Comparison of ENCODE assay signal across 25 cellular contexts in genomic region chr9:114883709-114884108, GRCh38. TPM values are rescaled to one million over a fixed set of nuclear protein-coding genes. Genes with fewer than 3 reads are reported as not detected.
A peak's percentile ranks its signal among the peaks of the same experiment; 100 is the strongest.
DNase-seq lines count a peak whose midpoint lies in the region; ATAC-seq, FAIRE-seq and TF ChIP-seq lines count a peak whose summit lies in the region.
"Had no signal": no experiment of that assay in that cellular context is flagged by ENCODE, and none has a peak within 500 bp of the region (broad histone marks: within the 10 kb centered on the region; RNA-seq: fewer than 3 reads in every experiment).

No MANE protein-coding gene starts in this region.

- H3K9me3 Mint-ChIP-seq in activated T-cell treated with anti-CD3 and anti-CD28 coated beads, Interleukin-2, amount 50 U/mL, for 72 hours: peaks cover 4 to 5% of the 10 kb centered on the region in 2 donors
- peaks cover 3% of the 10 kb centered on the region for H3K9me3 Mint-ChIP-seq in astrocyte (ENCODE audit: unreplicated experiment)
- H3K9me3 Mint-ChIP-seq in stimulated activated memory B cell treated with anti-CD40 and anti-IgM and Interleukin-4, amounts not matched to agents 10 μg/mL and 1 μg/mL and 100 μg/mL, for 72 hours: peaks cover 3% of the 10 kb centered on the region

- no peak overlapping the region for H2AFZ ChIP-seq in astrocyte (ENCODE audit: low read depth, low read length)

- H3K36me3 ChIP-seq in astrocyte (ENCODE audit: insufficient read depth, low read length) (no peaks in the 10 kb centered on the region), testis (ENCODE audit: low read depth, missing control alignments) (no peaks in the 10 kb centered on the region)

- H3K4me3 ChIP-seq in astrocyte (ENCODE audit: insufficient read depth, low read depth, low read length) (no peak overlapping the region), testis (no peak overlapping the region)

- no peak for DNase-seq in activated T-cell treated with anti-CD3 and anti-CD28 coated beads, Interleukin-2, amount 50 U/mL, for 72 hours
- no peak for DNase-seq in activated T-cell treated with anti-CD3 and anti-CD28 coated beads, Interleukin-2, amount 50 U/mL, for 48 hours
- peak; percentile 96 for DNase-seq in MV-4-11 (lab: John Stamatoyannopoulos, UW)
- DNase-seq in astrocyte (ENCODE audit: low read depth): no peak
- DNase-seq in testis: no peak
- DNase-seq in Ammon's horn (ENCODE audit: low spot score): no peak
- DNase-seq: activated naive CD8-positive, alpha-beta T cell treated with anti-CD3 and anti-CD28 coated beads, Interleukin-2, amount 10 ng/mL, durations not matched to agents 7 days and 5 days; activated T-cell treated with anti-CD3 and anti-CD28 coated beads, Interleukin-2, amount 50 U/mL, for 1 hour; DMS79; erythroblast; head of caudate nucleus; NCI-H1092; NCI-H2081; NCI-H524 treated with DMSO at 0.1 percent for 48 hours; stimulated activated naive CD4-positive, alpha-beta T cell had no signal

- H3K4me3 Mint-ChIP-seq in activated T-cell treated with anti-CD3 and anti-CD28 coated beads, Interleukin-2, amount 50 U/mL, for 72 hours: no peak overlapping the region
- no peak overlapping the region for H3K4me3 Mint-ChIP-seq in astrocyte (ENCODE audit: unreplicated experiment)
- H3K4me3 Mint-ChIP-seq in stimulated activated memory B cell treated with anti-CD40 and anti-IgM and Interleukin-4, amounts not matched to agents 10 μg/mL and 1 μg/mL and 100 μg/mL, for 72 hours: no peak overlapping the region
- H3K4me3 Mint-ChIP-seq: activated naive CD8-positive, alpha-beta T cell treated with anti-CD3 and anti-CD28 coated beads, Interleukin-2, amount 10 ng/mL, durations not matched to agents 7 days and 5 days; nephron had no signal

- 79 to 88% methylated on average over 1 of the region's 1 CpG for WGBS in testis, 2 donors

- TF ChIP-seq CTCF in astrocyte (IDR thresholded peaks at IDR 0.05; ENCODE audit: insufficient read depth, low read depth, low read length): no peak
- TF ChIP-seq CTCF in testis (IDR thresholded peaks at IDR 0.05): no peak

- H3K27ac ChIP-seq in astrocyte (ENCODE audit: low read depth, low read length) (no peak overlapping the region), testis (no peak overlapping the region)
- H3K27ac ChIP-seq: C4-2B had no signal

- no peak overlapping the region for H3K9ac ChIP-seq in astrocyte (ENCODE audit: low read length)

- intact Hi-C loops in testis (cut with DNase I; ENCODE audit: low total_unique reads): no loop called here

- H3K27ac Mint-ChIP-seq in activated T-cell treated with anti-CD3 and anti-CD28 coated beads, Interleukin-2, amount 50 U/mL, for 72 hours: no peak overlapping the region
- no peak overlapping the region for H3K27ac Mint-ChIP-seq in astrocyte (ENCODE audit: unreplicated experiment)
- H3K27ac Mint-ChIP-seq in stimulated activated memory B cell treated with anti-CD40 and anti-IgM and Interleukin-4, amounts not matched to agents 10 μg/mL and 1 μg/mL and 100 μg/mL, for 72 hours: no peak overlapping the region
- H3K27ac Mint-ChIP-seq: activated naive CD8-positive, alpha-beta T cell treated with anti-CD3 and anti-CD28 coated beads, Interleukin-2, amount 10 ng/mL, durations not matched to agents 7 days and 5 days; nephron had no signal

- ATAC-seq in activated T-cell treated with anti-CD3 and anti-CD28 coated beads, Interleukin-2, amount 50 U/mL, for 72 hours (replicated peaks in 1 of 2): peak; percentile 11 to 42
- ATAC-seq in stimulated activated memory B cell treated with anti-CD40 and anti-IgM and Interleukin-4, amounts not matched to agents 10 μg/mL and 1 μg/mL and 100 μg/mL, for 72 hours: peak; percentile 79
- no peak for ATAC-seq in HG03108 (IDR thresholded peaks at IDR 0.05; ENCODE audit: unreplicated experiment)
- ATAC-seq: Panc1 had no signal

- H3K4me2 ChIP-seq in astrocyte (ENCODE audit: low read length): no peak overlapping the region

- peaks cover 19% of the 10 kb centered on the region for H3K4me1 Mint-ChIP-seq in activated T-cell treated with anti-CD3 and anti-CD28 coated beads, Interleukin-2, amount 50 U/mL, for 72 hours (ENCODE audit: low read depth)
- peaks cover 5% of the 10 kb centered on the region for H3K4me1 Mint-ChIP-seq in astrocyte (ENCODE audit: low read depth, unreplicated experiment)
- H3K4me1 Mint-ChIP-seq in stimulated activated memory B cell treated with anti-CD40 and anti-IgM and Interleukin-4, amounts not matched to agents 10 μg/mL and 1 μg/mL and 100 μg/mL, for 72 hours: peaks cover 2% of the 10 kb centered on the region
- H3K4me1 Mint-ChIP-seq: nephron had no signal

- no peaks in the 10 kb centered on the region for H3K27me3 ChIP-seq in astrocyte (ENCODE audit: insufficient read depth, low read length)
- no peaks in the 10 kb centered on the region for H3K27me3 ChIP-seq in testis

- no peaks in the 10 kb centered on the region for H3K4me1 ChIP-seq in astrocyte (ENCODE audit: insufficient read depth, low read length)
- H3K4me1 ChIP-seq in testis: no peaks in the 10 kb centered on the region

- H3K9me3 ChIP-seq in astrocyte (ENCODE audit: insufficient read depth, low read depth, low read length): no peaks in the 10 kb centered on the region
- H3K9me3 ChIP-seq in testis: no peaks in the 10 kb centered on the region

- H3K79me2 ChIP-seq in astrocyte (ENCODE audit: insufficient read depth, low read length): no peaks in the 10 kb centered on the region

- peaks cover 9 to 15% of the 10 kb centered on the region in 2 donors for H3K36me3 Mint-ChIP-seq in activated T-cell treated with anti-CD3 and anti-CD28 coated beads, Interleukin-2, amount 50 U/mL, for 72 hours (ENCODE audit: insufficient read depth in 2 of 2)
- H3K36me3 Mint-ChIP-seq in astrocyte (ENCODE audit: low read depth, unreplicated experiment): no peaks in the 10 kb centered on the region
- H3K36me3 Mint-ChIP-seq in stimulated activated memory B cell treated with anti-CD40 and anti-IgM and Interleukin-4, amounts not matched to agents 10 μg/mL and 1 μg/mL and 100 μg/mL, for 72 hours: peaks cover 6% of the 10 kb centered on the region

- H3K27me3 Mint-ChIP-seq in activated T-cell treated with anti-CD3 and anti-CD28 coated beads, Interleukin-2, amount 50 U/mL, for 72 hours (ENCODE audit: low read depth): no peaks in the 10 kb centered on the region
- no peaks in the 10 kb centered on the region for H3K27me3 Mint-ChIP-seq in astrocyte (ENCODE audit: low read depth, unreplicated experiment)
- H3K27me3 Mint-ChIP-seq in stimulated activated memory B cell treated with anti-CD40 and anti-IgM and Interleukin-4, amounts not matched to agents 10 μg/mL and 1 μg/mL and 100 μg/mL, for 72 hours: no peaks in the 10 kb centered on the region
- H3K27me3 Mint-ChIP-seq: activated naive CD8-positive, alpha-beta T cell treated with anti-CD3 and anti-CD28 coated beads, Interleukin-2, amount 10 ng/mL, durations not matched to agents 7 days and 5 days had no signal

- H4K20me1 ChIP-seq in astrocyte (ENCODE audit: insufficient read depth, low read length): no peaks in the 10 kb centered on the region

- peak; percentile 32 for FAIRE-seq in astrocyte (lab: Jason Lieb, UNC)
- FAIRE-seq: islet of Langerhans, TTC549 had no signal

- TF ChIP-seq POLR2A in testis (IDR thresholded peaks at IDR 0.05): no peak

RNA-seq across cellular contexts. Expression of gene TNFSF8, which starts 46.7 kb away (rescaled TPM):
- total RNA-seq in activated T-cell treated with anti-CD3 and anti-CD28 coated beads, Interleukin-2, amount 50 U/mL, for 72 hours: 10 to 100 TPM; 84.2 to 99.5 TPM
- not detected in 2 replicates for total RNA-seq in astrocyte
- 1 to 10 TPM in 1 of 2 donors, under 1 TPM in 1; 0.63 to 1.1 TPM for total RNA-seq in testis
- polyA plus RNA-seq in testis (ENCODE audit: insufficient read depth, low read depth, low replicate concordance): 1.3 TPM
- total RNA-seq: A172, dermis microvascular lymphatic vessel endothelial cell, lung microvascular endothelial cell had no signal

Comparison
In these comparisons a context has a peak if more than half of its experiments do, and no peak if none do; other contexts are left out.
1. RNA of gene TNFSF8, which starts 46.7 kb away (total RNA-seq): 84.2 to 99.5 TPM in activated T-cell treated with anti-CD3 and anti-CD28 coated beads, Interleukin-2, amount 50 U/mL, for 72 hours; 0.63 to 1.1 TPM in testis and not detected in astrocyte; every median in the first group is over 10 times any median in the second.